In genomic region chr15:74072614-74073337, GRCh38 we compare ENCODE assay signal across 10 cellular contexts. TPM values are rescaled to one million over a fixed set of nuclear protein-coding genes. Genes with fewer than 3 reads are reported as not detected.
A peak's percentile ranks its signal among the peaks of the same experiment; 100 is the strongest.
DNase-seq lines count a peak whose midpoint lies in the region; ATAC-seq and TF ChIP-seq lines count a peak whose summit lies in the region.
"Not testable (repeated sequence)": the region's sequence is repeated elsewhere in the genome, so short reads cannot be mapped to it uniquely, and the experiment has no call there.
"Had no signal": no experiment of that assay in that cellular context is flagged by ENCODE, and none has a peak within 500 bp of the region (broad histone marks: within the 10 kb centered on the region; RNA-seq: fewer than 3 reads in every experiment).

No MANE protein-coding gene starts in this region.

- not testable (repeated sequence) for H3K36me3 ChIP-seq in right lobe of liver

- TF ChIP-seq POLR2A in NB4 (IDR thresholded peaks at IDR 0.05; ENCODE audit: extremely low read depth, insufficient read length); right lobe of liver (IDR thresholded peaks at IDR 0.05): not testable (repeated sequence)

- POLR2A ChIA-PET in GM10248 (lab: Yijun Ruan, JAX); activated CD4-positive, alpha-beta memory T cell treated with anti-CD3 and anti-CD28 coated beads, Interleukin-2, amount 10 ng/mL, durations not matched to agents 7 days and 5 days (lab: Charles Lee): not testable (repeated sequence)

- not testable (repeated sequence) for H3K36me3 Mint-ChIP-seq in activated CD4-positive, alpha-beta memory T cell treated with anti-CD3 and anti-CD28 coated beads, Interleukin-2, amount 10 ng/mL, durations not matched to agents 7 days and 5 days (ENCODE audit: low read depth); activated naive CD4-positive, alpha-beta T cell treated with anti-CD3 and anti-CD28 coated beads, Interleukin-2, amount 10 ng/mL, durations not matched to agents 7 days and 5 days

- H3K4me3 Mint-ChIP-seq in activated CD4-positive, alpha-beta memory T cell treated with anti-CD3 and anti-CD28 coated beads, Interleukin-2, amount 10 ng/mL, durations not matched to agents 7 days and 5 days; activated naive CD4-positive, alpha-beta T cell treated with anti-CD3 and anti-CD28 coated beads, Interleukin-2, amount 10 ng/mL, durations not matched to agents 7 days and 5 days: not testable (repeated sequence)

- H3K4me1 Mint-ChIP-seq in activated CD4-positive, alpha-beta memory T cell treated with anti-CD3 and anti-CD28 coated beads, Interleukin-2, amount 10 ng/mL, durations not matched to agents 7 days and 5 days; activated naive CD4-positive, alpha-beta T cell treated with anti-CD3 and anti-CD28 coated beads, Interleukin-2, amount 10 ng/mL, durations not matched to agents 7 days and 5 days: not testable (repeated sequence)

- intact Hi-C loops in right lobe of liver (cut with DNase I) = not testable (repeated sequence)

- TF ChIP-seq CTCF in GM10248 (IDR thresholded peaks at IDR 0.05; ENCODE audit: control extremely low read depth, extremely low read depth, low read depth, missing control alignments) (peak; percentile 52), NB4 (IDR thresholded peaks at IDR 0.05; ENCODE audit: low read depth, low read length) (peak; percentile 28), epithelial cell of esophagus (IDR thresholded peaks at IDR 0.05; ENCODE audit: insufficient read depth, low read depth, low read length, missing control alignments) (peak; percentile 6), right lobe of liver (IDR thresholded peaks at IDR 0.05) (peak in 3 of 4 donors; percentile 14 to 42 (median 40))

- H3K27ac ChIP-seq in right lobe of liver = not testable (repeated sequence)

- DNase-seq in GM10248 (ENCODE audit: extremely low spot score); NB4 (ENCODE audit: low read depth); epithelial cell of esophagus (ENCODE audit: low read depth): not testable (repeated sequence)
- peak; percentile 55 for DNase-seq in activated CD4-positive, alpha-beta memory T cell treated with anti-CD3 and anti-CD28 coated beads, Interleukin-2, amount 10 ng/mL, durations not matched to agents 7 days and 5 days
- DNase-seq in activated naive CD4-positive, alpha-beta T cell treated with anti-CD3 and anti-CD28 coated beads, Interleukin-2, amount 10 ng/mL, durations not matched to agents 7 days and 5 days = peak; percentile 70
- peak in 2 of 3 donors; percentile 38 to 64 for DNase-seq in right lobe of liver
- peak; percentile 57 for DNase-seq in stimulated activated CD4-positive, alpha-beta T cell treated with anti-CD3 and anti-CD28 coated beads, Interleukin-15, amount 100 ng/mL, for 24 hours

- not testable (repeated sequence) for H3K27me3 Mint-ChIP-seq in activated CD4-positive, alpha-beta memory T cell treated with anti-CD3 and anti-CD28 coated beads, Interleukin-2, amount 10 ng/mL, durations not matched to agents 7 days and 5 days; activated naive CD4-positive, alpha-beta T cell treated with anti-CD3 and anti-CD28 coated beads, Interleukin-2, amount 10 ng/mL, durations not matched to agents 7 days and 5 days

- H3K27me3 ChIP-seq in right lobe of liver = not testable (repeated sequence)

- H3K4me3 ChIP-seq in NB4 (ENCODE audit: low read depth, low read length); epithelial cell of esophagus (ENCODE audit: low read length); right lobe of liver: not testable (repeated sequence)

- ATAC-seq in right lobe of liver = not testable (repeated sequence)

- 53% methylated on average over 6 of the region's 16 CpGs for WGBS in right lobe of liver (ENCODE audit: insufficient coverage, low coverage, low lambda C conversion rate, missing lambda C conversion rate)

- not testable (repeated sequence) for H3K9me3 ChIP-seq in right lobe of liver

- not testable (repeated sequence) for H3K27ac Mint-ChIP-seq in activated CD4-positive, alpha-beta memory T cell treated with anti-CD3 and anti-CD28 coated beads, Interleukin-2, amount 10 ng/mL, durations not matched to agents 7 days and 5 days; activated naive CD4-positive, alpha-beta T cell treated with anti-CD3 and anti-CD28 coated beads, Interleukin-2, amount 10 ng/mL, durations not matched to agents 7 days and 5 days

- CTCF ChIA-PET in GM10248 (lab: Yijun Ruan, JAX); activated CD4-positive, alpha-beta memory T cell treated with anti-CD3 and anti-CD28 coated beads, Interleukin-2, amount 10 ng/mL, durations not matched to agents 7 days and 5 days (lab: Charles Lee); activated naive CD4-positive, alpha-beta T cell treated with anti-CD3 and anti-CD28 coated beads, Interleukin-2, amount 10 ng/mL, durations not matched to agents 7 days and 5 days (lab: Charles Lee): not testable (repeated sequence)

- H3K9me3 Mint-ChIP-seq in activated CD4-positive, alpha-beta memory T cell treated with anti-CD3 and anti-CD28 coated beads, Interleukin-2, amount 10 ng/mL, durations not matched to agents 7 days and 5 days; activated naive CD4-positive, alpha-beta T cell treated with anti-CD3 and anti-CD28 coated beads, Interleukin-2, amount 10 ng/mL, durations not matched to agents 7 days and 5 days: not testable (repeated sequence)

- not testable (repeated sequence) for H3K4me1 ChIP-seq in right lobe of liver

RNA-seq across cellular contexts. Expression of gene GOLGA6A, which starts 9.6 kb away (rescaled TPM):
- not detected for total RNA-seq in activated CD4-positive, alpha-beta memory T cell treated with anti-CD3 and anti-CD28 coated beads, Interleukin-2, amount 10 ng/mL, durations not matched to agents 7 days and 5 days
- total RNA-seq in right lobe of liver = 1 to 10 TPM in 2 of 6 experiments, under 1 TPM in 4; 0.35 to 1.6 (median 0.72) TPM
- total RNA-seq: activated T-cell treated with anti-CD3 and anti-CD28 coated beads, Interleukin-2, amount 50 U/mL, for 4 hours; mammary epithelial cell had no signal

RNA-seq across cellular contexts. Expression of gene ISLR2, which starts 57.6 kb away (rescaled TPM):
- total RNA-seq in activated CD4-positive, alpha-beta memory T cell treated with anti-CD3 and anti-CD28 coated beads, Interleukin-2, amount 10 ng/mL, durations not matched to agents 7 days and 5 days = under 1 TPM in 1 of 2 experiments, not detected in 1; 0.08 TPM
- under 1 TPM in 1 of 6 experiments, not detected in 5; 0.04 TPM for total RNA-seq in right lobe of liver
- total RNA-seq: activated T-cell treated with anti-CD3 and anti-CD28 coated beads, Interleukin-2, amount 50 U/mL, for 4 hours; CD8-positive, alpha-beta memory T cell had no signal
